ENCODE assay signal across 32 cellular contexts in the genomic region with DNA sequence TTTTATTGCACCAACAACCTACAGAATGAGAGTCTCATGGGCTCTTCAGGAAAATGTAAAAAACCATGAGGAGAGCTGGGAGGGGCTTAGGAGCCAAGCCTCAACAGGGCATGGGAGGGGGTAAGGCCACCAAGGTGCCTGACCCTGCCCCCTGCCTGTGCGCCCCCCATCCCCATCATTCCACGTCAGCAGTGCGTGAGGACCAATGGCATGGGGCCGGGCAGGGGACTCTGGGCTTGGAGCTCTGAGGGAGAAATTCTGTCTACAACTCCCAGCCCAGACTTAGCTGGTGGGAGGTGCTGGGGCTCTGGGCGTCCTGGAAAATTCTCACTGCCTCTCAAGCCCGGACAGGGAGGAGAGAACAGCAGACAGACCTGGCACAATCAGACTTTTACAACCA.
"Had no signal": no experiment of that assay in that cellular context is flagged by ENCODE, and none has a peak within 500 bp of the region (broad histone marks: within the 10 kb centered on the region; RNA-seq: fewer than 3 reads in every experiment).

No MANE protein-coding gene starts in this region.

- FAIRE-seq: colon had no signal

- DNase-seq: activated CD4-positive, alpha-beta memory T cell treated with anti-CD3 and anti-CD28 coated beads for 36 hours; activated CD4-positive, alpha-beta T cell treated with anti-CD3 and anti-CD28 coated beads for 36 hours; activated CD4-positive, alpha-beta T cell treated with anti-CD3 and anti-CD28 coated beads, Interleukin-2, amount 10 ng/mL, durations not matched to agents 24 days and 14 days; activated CD4-positive, CD25-positive, alpha-beta regulatory T cell; activated CD4-positive, CD25-positive, alpha-beta regulatory T cell treated with anti-CD3 and anti-CD28 coated beads, Interleukin-2, amount 50 U/mL, for 72 hours; activated CD8-positive, alpha-beta memory T cell treated with anti-CD3 and anti-CD28 coated beads, Interleukin-2, amount 10 ng/mL, durations not matched to agents 7 days and 5 days; activated CD8-positive, alpha-beta memory T cell treated with anti-CD3 and anti-CD28 coated beads, Interleukin-2, amount 50 U/mL, for 4 hours; activated CD8-positive, alpha-beta T cell treated with anti-CD3 and anti-CD28 coated beads, Interleukin-2, amount 10 ng/mL, durations not matched to agents 7 days and 5 days; activated effector memory CD4-positive, alpha-beta T cell treated with anti-CD3 and anti-CD28 coated beads, Interleukin-2, amount 50 U/mL, for 16 hours; activated naive CD4-positive, alpha-beta T cell treated with anti-CD3 and anti-CD28 coated beads for 36 hours; activated T-cell treated with anti-CD3 and anti-CD28 coated beads, Interleukin-2, amount 50 U/mL, for 1 hour; activated T-cell treated with anti-CD3 and anti-CD28 coated beads, Interleukin-2, amount 50 U/mL, for 48 hours; amygdala; aorta; body of pancreas; caudate nucleus; cortex of kidney; dermis blood vessel endothelial cell; effector CD4-positive, alpha-beta T cell; effector memory CD8-positive, alpha-beta T cell; erythroblast; foreskin keratinocyte; gastrocnemius medialis; glutamatergic neuron; SW 1271; T-helper 1 cell; T-helper 17 cell; T1000 had no signal

- H3K27me3 ChIP-seq: adrenal gland, foreskin keratinocyte had no signal

- H3K27ac ChIP-seq: adrenal gland, body of pancreas, esophagus muscularis mucosa, foreskin keratinocyte, gastrocnemius medialis had no signal

- H3K4me3 ChIP-seq: adrenal gland, body of pancreas, esophagus muscularis mucosa, gastrocnemius medialis had no signal

- ATAC-seq: activated CD4-positive, alpha-beta T cell treated with anti-CD3 and anti-CD28 coated beads for 36 hours; activated CD8-positive, alpha-beta memory T cell treated with anti-CD3 and anti-CD28 coated beads, Interleukin-2, amount 10 ng/mL, durations not matched to agents 7 days and 5 days; activated CD8-positive, alpha-beta T cell treated with anti-CD3 and anti-CD28 coated beads, Interleukin-2, amount 10 ng/mL, durations not matched to agents 7 days and 5 days; activated naive CD4-positive, alpha-beta T cell treated with anti-CD3 and anti-CD28 coated beads, Interleukin-2, amount 50 U/mL, for 72 hours; body of pancreas; effector memory CD8-positive, alpha-beta T cell; foreskin keratinocyte; gastrocnemius medialis; T-helper 17 cell had no signal

- H3K36me3 ChIP-seq: adrenal gland, esophagus muscularis mucosa, gastrocnemius medialis had no signal

- H3K9me3 ChIP-seq: adrenal gland, body of pancreas, esophagus muscularis mucosa, gastrocnemius medialis had no signal
